In the genomic region with DNA sequence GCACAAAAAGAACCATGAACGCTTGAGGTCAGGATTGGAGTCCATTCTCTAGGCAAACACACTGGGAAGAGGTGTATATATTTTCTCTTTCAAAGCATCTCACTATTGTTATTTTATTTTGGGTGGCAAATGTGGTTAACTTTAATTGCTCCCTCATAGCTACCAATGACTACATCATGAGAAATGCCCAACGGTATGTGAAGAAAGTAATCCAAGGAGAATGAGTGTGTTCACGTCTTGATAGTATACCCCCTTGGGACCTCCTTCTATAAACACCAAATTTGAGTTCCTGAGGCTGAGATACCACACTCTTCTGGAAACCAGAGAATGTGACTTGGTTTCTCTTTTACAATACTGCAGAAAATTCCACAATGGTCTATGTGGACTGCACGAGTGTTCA, we compare ENCODE assay signal across 1 cellular context.
TF ChIP-seq lines count a peak whose summit lies in the region.

No MANE protein-coding gene starts in this region.

TF ChIP-seq in K562, 482 proteins besides CTCF, POLR2A, EP300 and RAD21:
- TF ChIP-seq U2AF1 (optimal IDR thresholded peaks at IDR 0.05; ENCODE audit: low read depth, low read length), result no peak
- no peak for TF ChIP-seq CREBBP (IDR thresholded peaks at IDR 0.05; ENCODE audit: low read depth, low read length)
- TF ChIP-seq TFE3 (CRISPR knock-in tag; IDR thresholded peaks at IDR 0.05), result no peak
- no peak for TF ChIP-seq RBM39 (optimal IDR thresholded peaks at IDR 0.05; ENCODE audit: low read depth, low read length)
- no peak for TF ChIP-seq ZBTB17 (CRISPR knock-in tag; IDR thresholded peaks at IDR 0.05)
- TF ChIP-seq RCOR1 (IDR thresholded peaks at IDR 0.05; ENCODE audit: borderline replicate concordance in 1 of 2, low read depth in 2 of 2, low read length in 2 of 2), result no peak
- TF ChIP-seq ETV1 (tag; conservative IDR thresholded peaks at IDR 0.05; ENCODE audit: low read depth), result no peak
- no peak for TF ChIP-seq ZNF518B (CRISPR knock-in tag; IDR thresholded peaks at IDR 0.05)
- TF ChIP-seq TFAP4 (CRISPR knock-in tag; IDR thresholded peaks at IDR 0.05; ENCODE audit: borderline replicate concordance), result no peak
TF ChIP-seq in K562: peak in this region for 0.
